In genomic region chr12:123267991-123268843, GRCh38 we compare ENCODE assay signal across 9 cellular contexts. TPM values are rescaled to one million over a fixed set of nuclear protein-coding genes. Genes with fewer than 3 reads are reported as not detected.
DNase-seq lines count a peak whose midpoint lies in the region; ATAC-seq, FAIRE-seq and TF ChIP-seq lines count a peak whose summit lies in the region.
"Had no signal": no experiment of that assay in that cellular context is flagged by ENCODE, and none has a peak within 500 bp of the region (broad histone marks: within the 10 kb centered on the region; RNA-seq: fewer than 3 reads in every experiment).

No MANE protein-coding gene starts in this region.

- WGBS in body of pancreas, 2 donors: 64 to 75% methylated on average over 20 to 36 of the region's 36 CpGs
- whole genome bisulfite sequencing in aorta, 2 donors: 45 to 48% methylated on average over 36 of the region's 36 CpGs

- H3K27ac ChIP-seq in body of pancreas: peak overlapping the region in 3 of 4 donors; percentile 26 to 88 (median 78)
- no peak overlapping the region for H3K27ac ChIP-seq in aorta (ENCODE audit: low read depth in 1 of 2, low read length in 2 of 2)

- H3K27me3 ChIP-seq in body of pancreas (no peaks in the 10 kb centered on the region), aorta (ENCODE audit: control insufficient read depth in 1 of 2, insufficient read depth in 2 of 2, low read length in 1 of 2) (no peaks in the 10 kb centered on the region)

- peaks cover 0 to 3% of the 10 kb centered on the region in 2 donors for H3K36me3 ChIP-seq in body of pancreas (replicated peaks in 1 of 2; ENCODE audit: insufficient read depth in 1 of 2, low read depth in 2 of 2)
- peaks cover 0 to 4% of the 10 kb centered on the region in 2 donors for H3K36me3 ChIP-seq in aorta (ENCODE audit: control insufficient read depth in 1 of 2, insufficient read depth in 2 of 2, low read length in 1 of 2)

- POLR2A ChIA-PET in HEK293T (lab: Yijun Ruan, JAX): interaction anchor here (0.6 to 2.1 kb wide), 5 partner anchors 10 to 97 kb away, joined by 3 to 8 read pairs (median 3); partner anchors contain the start of genes MPHOSPH9 and MTRFR

- FAIRE-seq in D721Med (lab: Jason Lieb, UNC): no peak

- no peak overlapping the region for H3K4me3 ChIP-seq in body of pancreas
- no peak overlapping the region for H3K4me3 ChIP-seq in aorta (ENCODE audit: low read length in 2 of 2)

- intact Hi-C loops in body of pancreas (cut with DNase I): loop anchor here (10.0 kb wide), 1 partner anchor 307 kb away; no protein-coding TSS in a partner anchor
- intact Hi-C loops in aorta (cut with DNase I): no loop called here

- H3K9me3 ChIP-seq in body of pancreas (no peaks in the 10 kb centered on the region), aorta (ENCODE audit: control insufficient read depth, low read length) (no peaks in the 10 kb centered on the region)

- ATAC-seq in body of pancreas (no peak), aorta (ENCODE audit: low FRiP score) (no peak), GM21737 (IDR thresholded peaks at IDR 0.05; ENCODE audit: unreplicated experiment) (no peak)
- ATAC-seq: HCT116 had no signal

- TF ChIP-seq POLR2A in body of pancreas (IDR thresholded peaks at IDR 0.05): no peak

- TF ChIP-seq CTCF in body of pancreas (IDR thresholded peaks at IDR 0.05) (no peak), D721Med (IDR thresholded peaks at IDR 0.05; ENCODE audit: insufficient read depth, missing control alignments) (no peak)

- H3K4me1 ChIP-seq in body of pancreas (peaks cover 36% of the 10 kb centered on the region), aorta (ENCODE audit: control insufficient read depth in 1 of 2, insufficient read depth in 2 of 2, low read length in 2 of 2) (no peaks in the 10 kb centered on the region)

- DNase-seq in D341Med (ENCODE audit: low spot score): peak; percentile 54
- DNase-seq in NCI-H128 (lab: John Stamatoyannopoulos, UW; ENCODE audit: unreplicated experiment): peak; percentile 32
- peak in 3 of 4 donors; percentile 36 to 44 (median 42) for DNase-seq in body of pancreas
- peak; percentile 99 for DNase-seq in myocyte (ENCODE audit: low read depth)
- peak; percentile 62 to 79 for DNase-seq in aorta
- DNase-seq in HEK293T (ENCODE audit: extremely low spot score): no peak
- no peak for DNase-seq in D721Med (ENCODE audit: insufficient read length, low spot score)

- CTCF ChIA-PET in HEK293T (lab: Yijun Ruan, JAX): no interaction called here

TF ChIP-seq in HEK293T, 16 proteins besides CTCF, POLR2A, EP300 and RAD21:
- TF ChIP-seq, protein P1, sequence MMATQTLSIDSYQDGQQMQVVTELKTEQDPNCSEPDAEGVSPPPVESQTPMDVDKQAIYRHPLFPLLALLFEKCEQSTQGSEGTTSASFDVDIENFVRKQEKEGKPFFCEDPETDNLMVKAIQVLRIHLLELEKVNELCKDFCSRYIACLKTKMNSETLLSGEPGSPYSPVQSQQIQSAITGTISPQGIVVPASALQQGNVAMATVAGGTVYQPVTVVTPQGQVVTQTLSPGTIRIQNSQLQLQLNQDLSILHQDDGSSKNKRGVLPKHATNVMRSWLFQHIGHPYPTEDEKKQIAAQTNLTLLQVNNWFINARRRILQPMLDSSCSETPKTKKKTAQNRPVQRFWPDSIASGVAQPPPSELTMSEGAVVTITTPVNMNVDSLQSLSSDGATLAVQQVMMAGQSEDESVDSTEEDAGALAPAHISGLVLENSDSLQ (IDR thresholded peaks at IDR 0.05): no peak
- TF ChIP-seq ZNF384 (IDR thresholded peaks at IDR 0.05): no peak
- TF ChIP-seq L3MBTL2 (conservative IDR thresholded peaks at IDR 0.05): no peak
- TF ChIP-seq BHLHE40 (IDR thresholded peaks at IDR 0.05; ENCODE audit: borderline replicate concordance): no peak
- no peak for TF ChIP-seq HDGF (IDR thresholded peaks at IDR 0.05; ENCODE audit: borderline replicate concordance)
- TF ChIP-seq SUZ12 (IDR thresholded peaks at IDR 0.05): no peak
- TF ChIP-seq TARDBP (IDR thresholded peaks at IDR 0.05): no peak
TF ChIP-seq in HEK293T: peak in this region for 0.

RNA-seq across cellular contexts. Expression of gene CDK2AP1, which starts 3.4 kb away (rescaled TPM):
- total RNA-seq in body of pancreas (10 to 100 TPM; 24.4 to 26.7 TPM), myocyte (466 and 496 TPM in 2 replicates), aorta (100 to 1,000 TPM; 111 TPM)
- polyA plus RNA-seq in myocyte (2012): 432 TPM
- polyA plus RNA-seq in aorta: 100 to 1,000 TPM; 120 to 283 TPM

RNA-seq across cellular contexts. Expression of gene MTRFR, which starts 35.0 kb away (rescaled TPM):
- total RNA-seq in body of pancreas: 1 to 10 TPM; 4.9 to 8.2 TPM
- 7.5 and 8.7 TPM in 2 replicates for total RNA-seq in myocyte
- 16.0 TPM for polyA plus RNA-seq in myocyte (2012)
- total RNA-seq in aorta: 10 to 100 TPM in 1 of 2 donors, 1 to 10 TPM in 1; 8.6 to 12.1 TPM
- 10 to 100 TPM in 1 of 2 donors, 1 to 10 TPM in 1; 4.3 to 11.4 TPM for polyA plus RNA-seq in aorta

RNA-seq across cellular contexts. Expression of gene MPHOSPH9, which starts 35.3 kb away (rescaled TPM):
- total RNA-seq in body of pancreas (10 to 100 TPM; 13.5 to 42.5 TPM), myocyte (54.4 and 55.3 TPM in 2 replicates), aorta (10 to 100 TPM; 13.4 to 25.1 TPM)
- polyA plus RNA-seq in myocyte (2012): 7.1 TPM
- polyA plus RNA-seq in aorta: 1 to 10 TPM; 2.0 to 5.2 TPM

Comparison
In these comparisons a context has a peak if more than half of its experiments do, and no peak if none do; other contexts are left out.
1. DNase-seq: peak in D341Med (single experiment), NCI-H128 (single experiment), body of pancreas (3 of 4), myocyte (single experiment) and aorta (2 of 2); none in HEK293T (single experiment) and D721Med (single experiment).
2. H3K27ac ChIP-seq: peak in body of pancreas (3 of 4); none in aorta (0 of 2).
3. RNA of gene CDK2AP1, which starts 3.4 kb away (total RNA-seq): 466 to 496 TPM in myocyte and 111 TPM in aorta; 24.4 to 26.7 TPM in body of pancreas; every median in the first group is over 4 times any median in the second.